ENCODE assay signal across 10 cellular contexts in the genomic region with DNA sequence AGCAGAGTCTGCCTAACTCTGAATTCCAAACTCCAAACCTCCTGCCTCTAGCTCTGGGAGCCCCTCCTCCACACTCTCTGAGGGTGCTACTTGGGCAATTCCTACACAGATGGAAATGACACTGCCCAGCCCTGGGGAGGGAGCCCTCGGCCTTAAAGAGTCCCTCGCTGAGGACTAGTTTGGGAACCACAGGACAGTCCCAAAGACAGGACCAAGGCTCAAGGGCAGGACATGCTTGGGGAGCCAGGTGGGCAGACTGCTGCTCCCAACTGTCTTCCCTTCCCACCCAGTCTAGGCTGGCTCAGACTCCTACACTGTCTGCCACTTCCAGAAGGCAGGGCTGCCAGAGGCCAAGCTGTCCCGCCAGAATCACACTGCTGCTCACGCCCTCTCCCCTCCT. TPM values are rescaled to one million over a fixed set of nuclear protein-coding genes. Genes with fewer than 3 reads are reported as not detected.
DNase-seq lines count a peak whose midpoint lies in the region; ATAC-seq and TF ChIP-seq lines count a peak whose summit lies in the region.
"Had no signal": no experiment of that assay in that cellular context is flagged by ENCODE, and none has a peak within 500 bp of the region (broad histone marks: within the 10 kb centered on the region; RNA-seq: fewer than 3 reads in every experiment).

No MANE protein-coding gene starts in this region.

- no peak overlapping the region for H3K4me3 Mint-ChIP-seq in activated CD4-positive, alpha-beta T cell treated with anti-CD3 and anti-CD28 coated beads, Interleukin-2, amount 10 ng/mL, durations not matched to agents 7 days and 5 days
- H3K4me3 Mint-ChIP-seq in activated naive CD8-positive, alpha-beta T cell treated with anti-CD3 and anti-CD28 coated beads, Interleukin-2, amount 50 U/mL, for 24 hours = no peak overlapping the region
- no peak overlapping the region for H3K4me3 Mint-ChIP-seq in H9

- peaks cover 6% of the 10 kb centered on the region for H3K36me3 ChIP-seq in lower lobe of right lung
- no peaks in the 10 kb centered on the region for H3K36me3 ChIP-seq in testis (ENCODE audit: low read depth, missing control alignments)

- H4K91ac ChIP-seq in H9 (ENCODE audit: insufficient read length, low read depth, low read length) = no peak overlapping the region

- no peaks in the 10 kb centered on the region for H3K27me3 Mint-ChIP-seq in activated CD4-positive, alpha-beta T cell treated with anti-CD3 and anti-CD28 coated beads, Interleukin-2, amount 10 ng/mL, durations not matched to agents 7 days and 5 days
- no peaks in the 10 kb centered on the region for H3K27me3 Mint-ChIP-seq in activated naive CD8-positive, alpha-beta T cell treated with anti-CD3 and anti-CD28 coated beads, Interleukin-2, amount 50 U/mL, for 24 hours
- no peaks in the 10 kb centered on the region; the same call in 1 of the 2 replicates for H3K27me3 Mint-ChIP-seq in H9 (ENCODE audit: low read depth)

- peaks cover 100% of the 10 kb centered on the region for H3K4me1 ChIP-seq in lower lobe of right lung
- peaks cover 93% of the 10 kb centered on the region for H3K4me1 ChIP-seq in testis
- H3K4me1 ChIP-seq in H9 (ENCODE audit: insufficient read depth, low read length) = peaks cover 11% of the 10 kb centered on the region; the same call in 1 of the 2 replicates

- POLR2A ChIA-PET in activated CD4-positive, alpha-beta T cell treated with anti-CD3 and anti-CD28 coated beads, Interleukin-2, amount 10 ng/mL, durations not matched to agents 7 days and 5 days (lab: Charles Lee) = no interaction called here

- ATAC-seq in activated naive CD8-positive, alpha-beta T cell treated with anti-CD3 and anti-CD28 coated beads, Interleukin-2, amount 50 U/mL, for 24 hours = no peak
- peak in 1 of 2 donors; percentile 5 for ATAC-seq in lower lobe of right lung
- no peak for ATAC-seq in HG02678 (IDR thresholded peaks at IDR 0.05; ENCODE audit: unreplicated experiment)
- ATAC-seq: HCT116 had no signal

- H3K27ac Mint-ChIP-seq in activated CD4-positive, alpha-beta T cell treated with anti-CD3 and anti-CD28 coated beads, Interleukin-2, amount 10 ng/mL, durations not matched to agents 7 days and 5 days = peak overlapping the region; percentile 91
- H3K27ac Mint-ChIP-seq in activated naive CD8-positive, alpha-beta T cell treated with anti-CD3 and anti-CD28 coated beads, Interleukin-2, amount 50 U/mL, for 24 hours = peak overlapping the region; percentile 40
- no peak overlapping the region for H3K27ac Mint-ChIP-seq in H9

- H3K9ac ChIP-seq in H9 (ENCODE audit: extremely low read depth, insufficient read length, low read length) = no peak overlapping the region

- H2BK5ac ChIP-seq in H9 (ENCODE audit: insufficient read length, low read length) = no peak overlapping the region

- no peak overlapping the region for H3K14ac ChIP-seq in H9 (ENCODE audit: insufficient read depth, low read length)

- no peak overlapping the region for H2BK20ac ChIP-seq in H9 (ENCODE audit: low read depth, low read length, poor library complexity, severe bottlenecking)

- no peak for TF ChIP-seq CTCF in lower lobe of right lung (IDR thresholded peaks at IDR 0.05)
- no peak for TF ChIP-seq CTCF in testis (IDR thresholded peaks at IDR 0.05)
- no peak for TF ChIP-seq CTCF in H9 (conservative IDR thresholded peaks at IDR 0.05)

- H3K23me2 ChIP-seq in H9 (ENCODE audit: insufficient read length, low read depth, low read length, poor library complexity, severe bottlenecking) = no peaks in the 10 kb centered on the region

- no peak overlapping the region for H3T11ph ChIP-seq in H9 (ENCODE audit: low read length)

- WGBS in testis, 2 donors = 33 to 65% methylated on average over 1 to 4 of the region's 4 CpGs
- no CpG with 5 or more reads among the region's 4 CpGs for WGBS in H9 (ENCODE audit: extremely low coverage, insufficient read length, low lambda C conversion rate)

- CTCF ChIA-PET in activated CD4-positive, alpha-beta T cell treated with anti-CD3 and anti-CD28 coated beads, Interleukin-2, amount 10 ng/mL, durations not matched to agents 7 days and 5 days (lab: Charles Lee) = interaction anchor here (1.4 to 5.0 kb wide), 5 partner anchors 9 to 58 kb away, joined by 3 to 31 read pairs (median 17); a partner anchor contains a TSS

- no peak overlapping the region for H3K18ac ChIP-seq in H9 (ENCODE audit: insufficient read length, low read depth, low read length)

- no peak overlapping the region for H2BK15ac ChIP-seq in H9 (ENCODE audit: low read depth, low read length)

- no peaks in the 10 kb centered on the region for H4K20me1 ChIP-seq in H9 (ENCODE audit: control insufficient read depth, insufficient read depth, insufficient read length)

- peak overlapping the region; percentile 33 for H3K4me3 ChIP-seq in lower lobe of right lung
- no peak overlapping the region for H3K4me3 ChIP-seq in testis

- H3K79me2 ChIP-seq in H9 (ENCODE audit: insufficient read depth, low read length) = no peaks in the 10 kb centered on the region

- H4K8ac ChIP-seq in H9 (replicated peaks; ENCODE audit: insufficient read length, low read depth, low read length) = no peak overlapping the region

- no peaks in the 10 kb centered on the region for H3K9me3 Mint-ChIP-seq in activated CD4-positive, alpha-beta T cell treated with anti-CD3 and anti-CD28 coated beads, Interleukin-2, amount 10 ng/mL, durations not matched to agents 7 days and 5 days
- H3K9me3 Mint-ChIP-seq in activated naive CD8-positive, alpha-beta T cell treated with anti-CD3 and anti-CD28 coated beads, Interleukin-2, amount 50 U/mL, for 24 hours = no peaks in the 10 kb centered on the region
- H3K9me3 Mint-ChIP-seq in H9 = no peaks in the 10 kb centered on the region

- TF ChIP-seq POLR2A in testis (IDR thresholded peaks at IDR 0.05) = no peak

- no peak overlapping the region for H2AFZ ChIP-seq in H9 (ENCODE audit: low read length)

- intact Hi-C loops in lower lobe of right lung (cut with DNase I) = no loop called here
- intact Hi-C loops in testis (cut with DNase I; ENCODE audit: low total_unique reads) = no loop called here

- H4K5ac ChIP-seq in H9 (ENCODE audit: insufficient read length, low read depth, low read length) = no peak overlapping the region

- H3K27me3 ChIP-seq in lower lobe of right lung (ENCODE audit: low read depth) (no peaks in the 10 kb centered on the region), testis (no peaks in the 10 kb centered on the region), H9 (ENCODE audit: insufficient read depth, low read length) (no peaks in the 10 kb centered on the region)

- H3K23ac ChIP-seq in H9 (ENCODE audit: insufficient read length, low read depth, low read length) = no peak overlapping the region

- no peak for DNase-seq in activated CD4-positive, alpha-beta T cell treated with anti-CD3 and anti-CD28 coated beads, Interleukin-2, amount 10 ng/mL, durations not matched to agents 7 days and 5 days
- no peak for DNase-seq in activated CD4-positive, alpha-beta T cell treated with anti-CD3 and anti-CD28 coated beads, Interleukin-2, amount 50 U/mL, for 1 hour
- DNase-seq in activated naive CD8-positive, alpha-beta T cell treated with anti-CD3 and anti-CD28 coated beads, Interleukin-2, amount 50 U/mL, for 24 hours = no peak
- DNase-seq in lower lobe of right lung (no peak), testis (no peak), H9 (no peak)
- DNase-seq in stimulated activated naive CD4-positive, alpha-beta T cell (lab: John Stamatoyannopoulos, UW) = no peak

- peaks cover 95% of the 10 kb centered on the region for H3K4me1 Mint-ChIP-seq in activated CD4-positive, alpha-beta T cell treated with anti-CD3 and anti-CD28 coated beads, Interleukin-2, amount 10 ng/mL, durations not matched to agents 7 days and 5 days
- H3K4me1 Mint-ChIP-seq in activated naive CD8-positive, alpha-beta T cell treated with anti-CD3 and anti-CD28 coated beads, Interleukin-2, amount 50 U/mL, for 24 hours = peaks cover 94% of the 10 kb centered on the region
- peaks cover 68 to 87% of the 10 kb centered on the region in 2 experiments for H3K4me1 Mint-ChIP-seq in H9

- peaks cover 4% of the 10 kb centered on the region for H3K36me3 Mint-ChIP-seq in activated CD4-positive, alpha-beta T cell treated with anti-CD3 and anti-CD28 coated beads, Interleukin-2, amount 10 ng/mL, durations not matched to agents 7 days and 5 days (ENCODE audit: low read depth)
- peaks cover 2% of the 10 kb centered on the region for H3K36me3 Mint-ChIP-seq in activated naive CD8-positive, alpha-beta T cell treated with anti-CD3 and anti-CD28 coated beads, Interleukin-2, amount 50 U/mL, for 24 hours (ENCODE audit: low read depth)
- H3K36me3 Mint-ChIP-seq in H9 (ENCODE audit: insufficient read depth in 1 of 3, low read depth in 3 of 3) = no peaks in the 10 kb centered on the region; a peak in 1 of 7 replicates

- no peak overlapping the region for H3K4ac ChIP-seq in H9 (ENCODE audit: low read depth, low read length)

- no peak overlapping the region for H2AK5ac ChIP-seq in H9 (ENCODE audit: insufficient read length, low read length)

- no peak overlapping the region for H2BK120ac ChIP-seq in H9 (ENCODE audit: low read depth, low read length, poor library complexity, severe bottlenecking)

- H2BK12ac ChIP-seq in H9 (ENCODE audit: insufficient read length, low read depth, low read length) = no peak overlapping the region

- H3K9me3 ChIP-seq in lower lobe of right lung (no peaks in the 10 kb centered on the region), testis (no peaks in the 10 kb centered on the region), H9 (ENCODE audit: control insufficient read depth, low read depth, low read length) (no peaks in the 10 kb centered on the region)

- H3K4me2 ChIP-seq in H9 (ENCODE audit: insufficient read depth, insufficient read length, low read length) = no peak overlapping the region

- H3K79me1 ChIP-seq in H9 (ENCODE audit: insufficient read depth, low read depth, low read length, poor library complexity, severe bottlenecking) = no peaks in the 10 kb centered on the region

- H3K27ac ChIP-seq in lower lobe of right lung (peak overlapping the region; percentile 86), testis (peak overlapping the region; percentile 37 to 67), H9 (ENCODE audit: insufficient read length, low read depth, low read length) (no peak overlapping the region)
- H3K27ac ChIP-seq: epithelial cell of prostate had no signal

- no peak overlapping the region for H3K56ac ChIP-seq in H9 (ENCODE audit: insufficient read length, low read depth, low read length)

RNA-seq across cellular contexts. Expression of a gene that starts 9.9 kb away (rescaled TPM):
- total RNA-seq in activated CD4-positive, alpha-beta T cell treated with anti-CD3 and anti-CD28 coated beads, Interleukin-2, amount 10 ng/mL, durations not matched to agents 7 days and 5 days = 10 to 100 TPM; 24.3 to 29.5 TPM
- 187 TPM for total RNA-seq in lower lobe of right lung
- 1 to 10 TPM; 8.4 to 8.5 TPM for total RNA-seq in testis
- 9.8 TPM for polyA plus RNA-seq in testis (ENCODE audit: insufficient read depth, low read depth, low replicate concordance)
- 20.6 and 22.1 TPM in 2 replicates for total RNA-seq in H9 (2021)

RNA-seq across cellular contexts. Expression of a gene that starts 57.7 kb away (rescaled TPM):
- total RNA-seq in activated CD4-positive, alpha-beta T cell treated with anti-CD3 and anti-CD28 coated beads, Interleukin-2, amount 10 ng/mL, durations not matched to agents 7 days and 5 days = 1,000 to 10,000 TPM; 2,943 to 3,099 TPM
- total RNA-seq in lower lobe of right lung (1,761 TPM), testis (100 to 1,000 TPM; 464 to 925 TPM), H9 (2021) (3,765 and 3,814 TPM in 2 replicates)
- 1,294 TPM for polyA plus RNA-seq in testis (ENCODE audit: insufficient read depth, low read depth, low replicate concordance)

Comparison
In these comparisons a context has a peak if more than half of its experiments do, and no peak if none do; other contexts are left out.
1. H3K27ac Mint-ChIP-seq: peak in activated CD4-positive, alpha-beta T cell treated with anti-CD3 and anti-CD28 coated beads, Interleukin-2, amount 10 ng/mL, durations not matched to agents 7 days and 5 days (single experiment) and activated naive CD8-positive, alpha-beta T cell treated with anti-CD3 and anti-CD28 coated beads, Interleukin-2, amount 50 U/mL, for 24 hours (single experiment); none in H9 (0 of 3).